1 cellular context compared by ENCODE assay signal in genomic region chr12:52036587-52037171, GRCh38.
TF ChIP-seq lines count a peak whose summit lies in the region.

No MANE protein-coding gene starts in this region.

TF ChIP-seq in A549, 52 proteins besides CTCF, POLR2A, EP300 and RAD21:
- TF ChIP-seq FOXS1 (CRISPR knock-in tag; IDR thresholded peaks at IDR 0.05) (0 out of 2 replicates have a peak, but pooled peaks have one; percentile 13), BHLHE40 (IDR thresholded peaks at IDR 0.05; ENCODE audit: low read depth, low read length) (0 out of 2 replicates have a peak, but pooled peaks have one; percentile 3), FOSL2 (IDR thresholded peaks at IDR 0.05) (no peak), FOSL2 (CRISPR knock-in tag; IDR thresholded peaks at IDR 0.05) (no peak; the same call in 1 of the 2 replicates), CBX8 (IDR thresholded peaks at IDR 0.05) (no peak), RARB (CRISPR knock-in tag; IDR thresholded peaks at IDR 0.05) (0 out of 2 replicates have a peak, but pooled peaks have one; percentile 43), ZSCAN20 (CRISPR knock-in tag; IDR thresholded peaks at IDR 0.05) (peak; percentile 82; the same call in 1 of the 2 replicates), MAZ (IDR thresholded peaks at IDR 0.05; ENCODE audit: borderline replicate concordance, low read depth, low read length) (peak; percentile 95), PBX3 (IDR thresholded peaks at IDR 0.05) (no peak), MAX (IDR thresholded peaks at IDR 0.05) (peak; percentile 41; the same call in 1 of the 2 replicates), ATOH8 (CRISPR knock-in tag; IDR thresholded peaks at IDR 0.05; ENCODE audit: low read depth) (no peak), EHF (CRISPR knock-in tag; IDR thresholded peaks at IDR 0.05) (peak; percentile 83), NR3C1 (IDR thresholded peaks at IDR 0.05) (no peak), HOXB5 (CRISPR knock-in tag; IDR thresholded peaks at IDR 0.05) (no peak), TFCP2L1 (CRISPR knock-in tag; IDR thresholded peaks at IDR 0.05) (no peak), HOXB13 (CRISPR knock-in tag; IDR thresholded peaks at IDR 0.05; ENCODE audit: low read depth) (peak; percentile 10; the same call in 1 of the 2 replicates), HEYL (CRISPR knock-in tag; IDR thresholded peaks at IDR 0.05) (0 out of 2 replicates have a peak, but pooled peaks have one; percentile 30), JUN (IDR thresholded peaks at IDR 0.05) (peak; percentile 53 to 55; a peak in 2 of 5 replicates), GATA3 (IDR thresholded peaks at IDR 0.05; ENCODE audit: borderline replicate concordance) (0 out of 2 replicates have a peak, but pooled peaks have one; percentile 33), MYC (IDR thresholded peaks at IDR 0.05; ENCODE audit: borderline replicate concordance, low read length) (peak; percentile 50; the same call in 1 of the 2 replicates), NPAS2 (CRISPR knock-in tag; IDR thresholded peaks at IDR 0.05; ENCODE audit: borderline replicate concordance) (no peak)
- TF ChIP-seq, protein P1, sequence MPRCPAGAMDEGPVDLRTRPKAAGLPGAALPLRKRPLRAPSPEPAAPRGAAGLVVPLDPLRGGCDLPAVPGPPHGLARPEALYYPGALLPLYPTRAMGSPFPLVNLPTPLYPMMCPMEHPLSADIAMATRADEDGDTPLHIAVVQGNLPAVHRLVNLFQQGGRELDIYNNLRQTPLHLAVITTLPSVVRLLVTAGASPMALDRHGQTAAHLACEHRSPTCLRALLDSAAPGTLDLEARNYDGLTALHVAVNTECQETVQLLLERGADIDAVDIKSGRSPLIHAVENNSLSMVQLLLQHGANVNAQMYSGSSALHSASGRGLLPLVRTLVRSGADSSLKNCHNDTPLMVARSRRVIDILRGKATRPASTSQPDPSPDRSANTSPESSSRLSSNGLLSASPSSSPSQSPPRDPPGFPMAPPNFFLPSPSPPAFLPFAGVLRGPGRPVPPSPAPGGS (IDR thresholded peaks at IDR 0.05) = 0 out of 3 replicates have a peak, but pooled peaks have one; percentile 26
